8 cellular contexts compared by ENCODE assay signal in genomic region chr21:29077651-29078090, GRCh38. TPM values are rescaled to one million over a fixed set of nuclear protein-coding genes. Genes with fewer than 3 reads are reported as not detected.
DNase-seq lines count a peak whose midpoint lies in the region; ATAC-seq and TF ChIP-seq lines count a peak whose summit lies in the region.

No MANE protein-coding gene starts in this region.

- ATAC-seq in heart right ventricle (peak in 1 of 8 donors; percentile 2), left ventricle myocardium superior (no peak), GM18867 (IDR thresholded peaks at IDR 0.05; ENCODE audit: unreplicated experiment) (no peak), GM18861 (IDR thresholded peaks at IDR 0.05; ENCODE audit: unreplicated experiment) (no peak)

- TF ChIP-seq CTCF in heart right ventricle (IDR thresholded peaks at IDR 0.05) = no peak
- no peak for TF ChIP-seq CTCF in Peyer's patch (IDR thresholded peaks at IDR 0.05)
- no peak for TF ChIP-seq CTCF in dorsolateral prefrontal cortex (IDR thresholded peaks at IDR 0.05 in 54 of 56, conservative IDR thresholded peaks at IDR 0.05 in 2 of 56; ENCODE audit: low read depth in 1 of 56, partially characterized antibody in 56 of 56)
- TF ChIP-seq CTCF in prostate gland (IDR thresholded peaks at IDR 0.05) = no peak

- H3K36me3 ChIP-seq in heart right ventricle (no peaks in the 10 kb centered on the region), Peyer's patch (no peaks in the 10 kb centered on the region), prostate gland (no peaks in the 10 kb centered on the region)

- peak overlapping the region; percentile 42 to 75 (median 64) for H3K4me3 ChIP-seq in heart right ventricle
- H3K4me3 ChIP-seq in Peyer's patch = peak overlapping the region; percentile 52 to 67 (median 56)
- peak overlapping the region in 58 of 59 donors; percentile 9 to 71 (median 51) for H3K4me3 ChIP-seq in dorsolateral prefrontal cortex
- H3K4me3 ChIP-seq in prostate gland = peak overlapping the region; percentile 42 to 47

- H3K4me1 ChIP-seq in heart right ventricle (peaks cover 0 to 55% (median 19%) of the 10 kb centered on the region in 9 donors), Peyer's patch (peaks cover 0 to 4% (median under 1%) of the 10 kb centered on the region in 4 donors), prostate gland (replicated peaks) (no peaks in the 10 kb centered on the region)

- H3K27me3 ChIP-seq in heart right ventricle = no peaks in the 10 kb centered on the region
- H3K27me3 ChIP-seq in Peyer's patch = no peaks in the 10 kb centered on the region
- no peaks in the 10 kb centered on the region for H3K27me3 ChIP-seq in dorsolateral prefrontal cortex
- no peaks in the 10 kb centered on the region for H3K27me3 ChIP-seq in prostate gland (replicated peaks; ENCODE audit: insufficient read depth)

- intact Hi-C loops in heart right ventricle (cut with DNase I) = loop anchor here in 1 of 10 donors (5.0 kb wide), 1 partner anchor 225 kb away; no protein-coding TSS in a partner anchor
- intact Hi-C loops in left ventricle myocardium superior (cut with micrococcal nuclease) = no loop called here
- intact Hi-C loops in dorsolateral prefrontal cortex (cut with DNase I) = no loop called here
- intact Hi-C loops in prostate gland (cut with DNase I) = no loop called here

- DNase-seq in heart right ventricle (no peak), left ventricle myocardium superior (no peak), Peyer's patch (peak in 1 of 3 donors; percentile 35), dorsolateral prefrontal cortex (no peak), prostate gland (ENCODE audit: low spot score) (peak; percentile 26)
- DNase-seq in effector CD8-positive, alpha-beta T cell (lab: John Stamatoyannopoulos, UW) = no peak

- 33 to 37% methylated on average over 6 of the region's 6 CpGs for WGBS in heart right ventricle, 2 donors
- WGBS in prostate gland = 46% methylated on average over 6 of the region's 6 CpGs

- H3K27ac ChIP-seq in heart right ventricle (peak overlapping the region; percentile 49 to 93 (median 85)), Peyer's patch (peak overlapping the region; percentile 86 to 92 (median 89)), dorsolateral prefrontal cortex (peak overlapping the region in 54 of 59 donors; percentile 1 to 91 (median 74)), prostate gland (peak overlapping the region; percentile 88 to 89)

- TF ChIP-seq POLR2A in Peyer's patch (IDR thresholded peaks at IDR 0.05) (no peak), prostate gland (IDR thresholded peaks at IDR 0.05) (no peak)

- no peaks in the 10 kb centered on the region for H3K9me3 ChIP-seq in heart right ventricle
- H3K9me3 ChIP-seq in Peyer's patch = no peaks in the 10 kb centered on the region
- H3K9me3 ChIP-seq in prostate gland = no peaks in the 10 kb centered on the region

RNA-seq across cellular contexts. Expression of gene CCT8, which starts 4.2 kb away (rescaled TPM):
- total RNA-seq in heart right ventricle (100 to 1,000 TPM in 7 of 10 donors, 10 to 100 TPM in 3; 90.0 to 126 (median 112) TPM), left ventricle myocardium superior (108 TPM), Peyer's patch (10 to 100 TPM; 53.7 to 93.3 (median 76.1) TPM), dorsolateral prefrontal cortex (100 to 1,000 TPM in 64 of 120 experiments, 10 to 100 TPM in 56; 53.0 to 139 (median 101) TPM), prostate gland (100 to 1,000 TPM; 101 to 105 TPM)
- 100 to 1,000 TPM in 1 of 2 donors, 10 to 100 TPM in 1; 75.6 to 156 TPM for polyA plus RNA-seq in heart right ventricle

RNA-seq across cellular contexts. Expression of gene MAP3K7CL, which starts 52.8 kb away (rescaled TPM):
- total RNA-seq in heart right ventricle (10 to 100 TPM in 3 of 10 donors, 1 to 10 TPM in 4, under 1 TPM in 3; 0.64 to 62.1 (median 4.3) TPM), left ventricle myocardium superior (1.1 TPM), Peyer's patch (10 to 100 TPM in 1 of 4 donors, 1 to 10 TPM in 3; 4.9 to 17.3 (median 6.6) TPM), dorsolateral prefrontal cortex (1 to 10 TPM in 117 of 120 experiments, under 1 TPM in 3; 0.71 to 8.8 (median 3.0) TPM), prostate gland (10 to 100 TPM in 1 of 2 donors, 1 to 10 TPM in 1; 8.7 to 13.2 TPM)
- 1 to 10 TPM; 2.6 to 3.2 TPM for polyA plus RNA-seq in heart right ventricle

RNA-seq across cellular contexts. Expression of gene USP16, which starts 53.2 kb away (rescaled TPM):
- total RNA-seq in heart right ventricle (10 to 100 TPM; 28.9 to 41.8 (median 33.0) TPM), left ventricle myocardium superior (30.5 TPM), Peyer's patch (10 to 100 TPM; 28.3 to 49.5 (median 38.3) TPM), dorsolateral prefrontal cortex (10 to 100 TPM; 25.4 to 46.5 (median 34.6) TPM), prostate gland (10 to 100 TPM; 27.1 to 35.6 TPM)
- polyA plus RNA-seq in heart right ventricle = 10 to 100 TPM; 20.3 to 23.6 TPM

RNA-seq across cellular contexts. Expression of gene RWDD2B, which starts 58.5 kb away (rescaled TPM):
- 10 to 100 TPM; 11.3 to 22.0 (median 17.9) TPM for total RNA-seq in heart right ventricle
- polyA plus RNA-seq in heart right ventricle = 10 to 100 TPM in 1 of 2 donors, 1 to 10 TPM in 1; 8.3 to 13.6 TPM
- 15.2 TPM for total RNA-seq in left ventricle myocardium superior
- total RNA-seq in Peyer's patch = 10 to 100 TPM in 1 of 4 donors, 1 to 10 TPM in 3; 3.7 to 11.6 (median 8.2) TPM
- total RNA-seq in dorsolateral prefrontal cortex = 10 to 100 TPM in 75 of 120 experiments, 1 to 10 TPM in 45; 4.0 to 22.3 (median 11.3) TPM
- total RNA-seq in prostate gland = 10 to 100 TPM; 13.0 to 13.1 TPM
